In genomic region chr10:128059266-128059850, GRCh38 we compare ENCODE assay signal across 15 cellular contexts.
DNase-seq lines count a peak whose midpoint lies in the region; ATAC-seq and TF ChIP-seq lines count a peak whose summit lies in the region.
"Had no signal": no experiment of that assay in that cellular context is flagged by ENCODE, and none has a peak within 500 bp of the region (broad histone marks: within the 10 kb centered on the region; RNA-seq: fewer than 3 reads in every experiment).

No MANE protein-coding gene starts in this region.

- peak overlapping the region; percentile 63 for H3K27ac Mint-ChIP-seq in CD8-positive, alpha-beta T cell
- H3K27ac Mint-ChIP-seq in chondrocyte (ENCODE audit: unreplicated experiment) (no peak overlapping the region), MCF 10A (ENCODE audit: low read depth, unreplicated experiment) (no peak overlapping the region)

- peaks cover 15% of the 10 kb centered on the region for H3K36me3 ChIP-seq in CD8-positive, alpha-beta T cell (ENCODE audit: insufficient read depth, low read length)
- peaks cover 54% of the 10 kb centered on the region for H3K36me3 ChIP-seq in OCI-LY3 (replicated peaks; ENCODE audit: low read depth, low read length)
- H3K36me3 ChIP-seq in BE2C, result no peaks in the 10 kb centered on the region

- CTCF ChIA-PET in CD8-positive, alpha-beta T cell (lab: Charles Lee), result interaction anchor here (1.1 to 2.8 kb wide), 5 partner anchors 10 to 48 kb away, joined by 5 to 23 read pairs (median 11); no protein-coding TSS in a partner anchor
- CTCF ChIA-PET in MCF 10A (lab: Yijun Ruan, JAX), result interaction anchor here (0.6 to 3.6 kb wide), 6 partner anchors 10 to 154 kb away, joined by 3 to 14 read pairs (median 4); no protein-coding TSS in a partner anchor

- no peak overlapping the region for H3K4me3 Mint-ChIP-seq in CD8-positive, alpha-beta T cell
- no peak overlapping the region for H3K4me3 Mint-ChIP-seq in chondrocyte (ENCODE audit: unreplicated experiment)
- no peak overlapping the region for H3K4me3 Mint-ChIP-seq in MCF 10A (ENCODE audit: unreplicated experiment)

- no peaks in the 10 kb centered on the region for H3K27me3 ChIP-seq in CD8-positive, alpha-beta T cell (ENCODE audit: insufficient read depth, low read length)
- H3K27me3 ChIP-seq in OCI-LY3 (ENCODE audit: low read depth, low read length) (no peaks in the 10 kb centered on the region), BE2C (no peaks in the 10 kb centered on the region)

- no TSS peak for BruUV-seq in MCF 10A (replicated peaks; lab: Mats Ljungman, UMichigan)

- DNase-seq in CD8-positive, alpha-beta T cell, result peak in 2 of 7 experiments; percentile 36 to 51
- DNase-seq in chondrocyte (ENCODE audit: low spot score), result peak; percentile 52
- DNase-seq in sciatic nerve (ENCODE audit: low spot score), result peak; percentile 59
- DNase-seq in MCF 10A (ENCODE audit: unreplicated experiment), result no peak
- DNase-seq in BE2C, result no peak
- DNase-seq: activated CD4-positive, alpha-beta T cell treated with anti-CD3 and anti-CD28 coated beads for 1 hour; activated CD8-positive, alpha-beta memory T cell treated with anti-CD3 and anti-CD28 coated beads, Interleukin-2, amount 50 U/mL, for 48 hours; AML-193; left ventricle myocardium superior; NCI-H82; SK-N-SH; stimulated activated CD4-positive, alpha-beta T cell treated with anti-CD3 and anti-CD28 coated beads, Interleukin-4, amount 100 ng/mL, for 1 hour had no signal

- H3K79me2 ChIP-seq in OCI-LY3 (ENCODE audit: low read length), result peaks cover 16% of the 10 kb centered on the region; the same call in 1 of the 2 replicates

- POLR2A ChIA-PET in CD8-positive, alpha-beta T cell (lab: Charles Lee), result interaction anchor here (0.6 to 4.7 kb wide), 3 partner anchors 10 to 145 kb away, joined by 3 to 28 read pairs (median 4); no protein-coding TSS in a partner anchor
- POLR2A ChIA-PET in MCF 10A (lab: Yijun Ruan, JAX), result interaction anchor here (0.7 to 9.2 kb wide), 2 partner anchors 10 to 14 kb away, joined by 3 to 216 read pairs; no protein-coding TSS in a partner anchor

- no peak overlapping the region for H3K27ac ChIP-seq in CD8-positive, alpha-beta T cell (ENCODE audit: low read depth, low read length)
- peak overlapping the region; percentile 37; the same call in 1 of the 2 replicates for H3K27ac ChIP-seq in OCI-LY3 (ENCODE audit: low read length)

- no peaks in the 10 kb centered on the region for H3K27me3 Mint-ChIP-seq in CD8-positive, alpha-beta T cell (ENCODE audit: low read depth)
- H3K27me3 Mint-ChIP-seq in chondrocyte (ENCODE audit: low read depth) (no peaks in the 10 kb centered on the region), MCF 10A (ENCODE audit: insufficient read depth, unreplicated experiment) (no peaks in the 10 kb centered on the region)

- H3K9ac ChIP-seq in OCI-LY3 (ENCODE audit: low read length), result peak overlapping the region; percentile 1; the same call in 1 of the 2 replicates
- H3K9ac ChIP-seq: SK-N-SH had no signal

- no peaks in the 10 kb centered on the region for H3K9me3 ChIP-seq in CD8-positive, alpha-beta T cell (ENCODE audit: low read length)
- no peaks in the 10 kb centered on the region for H3K9me3 ChIP-seq in OCI-LY3 (ENCODE audit: insufficient read depth, low read length)
- no peaks in the 10 kb centered on the region for H3K9me3 ChIP-seq in BE2C
- H3K9me3 ChIP-seq: SK-N-SH had no signal

- no peak overlapping the region for H3K4me2 ChIP-seq in OCI-LY3 (ENCODE audit: low read length)
- H3K4me2 ChIP-seq: SK-N-SH had no signal

- ATAC-seq in CD8-positive, alpha-beta T cell, result no peak
- ATAC-seq in sciatic nerve, result no peak
- ATAC-seq in HG03342 (IDR thresholded peaks at IDR 0.05; ENCODE audit: unreplicated experiment), result no peak
- ATAC-seq: left ventricle myocardium superior, Panc1 had no signal

- H3K9me3 Mint-ChIP-seq in CD8-positive, alpha-beta T cell, result no peaks in the 10 kb centered on the region
- H3K9me3 Mint-ChIP-seq in chondrocyte (ENCODE audit: low read depth), result no peaks in the 10 kb centered on the region
- no peaks in the 10 kb centered on the region for H3K9me3 Mint-ChIP-seq in MCF 10A (ENCODE audit: unreplicated experiment)

- peaks cover 49% of the 10 kb centered on the region for H3K4me1 ChIP-seq in CD8-positive, alpha-beta T cell (ENCODE audit: insufficient read depth, low read length)
- H3K4me1 ChIP-seq in OCI-LY3 (ENCODE audit: low read length) (peaks cover 70% of the 10 kb centered on the region), BE2C (no peaks in the 10 kb centered on the region)

- TF ChIP-seq CTCF in CD8-positive, alpha-beta T cell (IDR thresholded peaks at IDR 0.05), result no peak
- TF ChIP-seq CTCF in OCI-LY3 (IDR thresholded peaks at IDR 0.05; ENCODE audit: low read depth, low read length), result no peak
- TF ChIP-seq CTCF in chondrocyte (IDR thresholded peaks at IDR 0.05), result no peak
- TF ChIP-seq CTCF in MCF 10A (IDR thresholded peaks at IDR 0.05; ENCODE audit: unreplicated experiment), result no peak
- no peak for TF ChIP-seq CTCF in BE2C (IDR thresholded peaks at IDR 0.05; ENCODE audit: low read depth, low read length)

- no peak overlapping the region for H2AFZ ChIP-seq in OCI-LY3 (ENCODE audit: low read depth, low read length)

- no peak overlapping the region for H3K4me3 ChIP-seq in CD8-positive, alpha-beta T cell (ENCODE audit: low read depth, low read length)
- H3K4me3 ChIP-seq in OCI-LY3 (ENCODE audit: low read length) (no peak overlapping the region), BE2C (ENCODE audit: low read depth, low read length) (no peak overlapping the region)

- peaks cover 66% of the 10 kb centered on the region for H3K36me3 Mint-ChIP-seq in CD8-positive, alpha-beta T cell
- H3K36me3 Mint-ChIP-seq in chondrocyte (ENCODE audit: low read depth) (no peaks in the 10 kb centered on the region), MCF 10A (ENCODE audit: insufficient read depth, unreplicated experiment) (peaks cover 64% of the 10 kb centered on the region)

- intact Hi-C loops in CD8-positive, alpha-beta T cell (cut with DNase I, micrococcal nuclease), result no loop called here
- intact Hi-C loops in sciatic nerve (cut with DNase I), result no loop called here
- intact Hi-C loops in MCF 10A (cut with micrococcal nuclease), result no loop called here

- H3K4me1 Mint-ChIP-seq in CD8-positive, alpha-beta T cell (ENCODE audit: low read depth), result peaks cover 63% of the 10 kb centered on the region
- H3K4me1 Mint-ChIP-seq in chondrocyte (ENCODE audit: low read depth) (peaks cover 44% of the 10 kb centered on the region), MCF 10A (ENCODE audit: insufficient read depth, unreplicated experiment) (peaks cover 11% of the 10 kb centered on the region)

- H4K20me1 ChIP-seq in OCI-LY3 (ENCODE audit: insufficient read depth, low read length), result 0 out of 2 replicates have a peak, but pooled peaks cover 3% of the 10 kb centered on the region

Comparison
In these comparisons a context has a peak if more than half of its experiments do, and no peak if none do; other contexts are left out.
1. DNase-seq: peak in chondrocyte (single experiment) and sciatic nerve (single experiment); none in MCF 10A (single experiment) and BE2C (single experiment).